In the genomic region with DNA sequence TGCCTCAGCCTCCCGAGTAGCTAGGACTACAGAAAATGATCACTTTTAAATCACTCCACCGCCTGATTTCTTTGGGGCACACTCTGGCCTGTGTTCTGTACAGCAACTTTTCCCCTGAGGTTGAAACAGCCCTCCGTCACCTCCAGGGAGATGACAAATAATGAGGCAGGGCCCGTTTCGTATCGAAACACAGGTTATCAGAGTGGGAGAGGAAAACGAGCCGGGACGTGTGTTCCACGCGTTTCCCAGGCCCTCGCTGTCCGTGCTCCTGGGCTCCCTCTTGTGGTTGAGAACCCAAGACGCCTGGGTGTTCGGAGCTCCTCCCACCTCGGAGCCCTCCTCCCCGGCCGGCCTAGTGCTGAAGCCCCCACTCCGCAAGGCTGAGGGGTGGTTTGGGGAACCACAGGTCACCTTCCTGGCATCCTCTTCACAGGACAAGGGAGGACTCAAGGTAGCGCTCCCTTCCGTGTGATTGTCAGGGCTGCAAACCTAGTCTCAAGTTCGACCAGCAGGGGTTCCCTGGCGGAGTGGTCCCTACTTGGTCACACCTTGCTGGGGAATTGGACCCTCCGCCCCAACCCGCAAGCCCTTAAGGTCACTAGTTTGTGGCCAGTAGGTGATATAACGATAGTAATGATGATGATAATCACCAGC, we compare ENCODE assay signal across 9 cellular contexts. TPM values are rescaled to one million over a fixed set of nuclear protein-coding genes. Genes with fewer than 3 reads are reported as not detected.
DNase-seq lines count a peak whose midpoint lies in the region; ATAC-seq, FAIRE-seq and TF ChIP-seq lines count a peak whose summit lies in the region.
"Had no signal": no experiment of that assay in that cellular context is flagged by ENCODE, and none has a peak within 500 bp of the region (broad histone marks: within the 10 kb centered on the region; RNA-seq: fewer than 3 reads in every experiment).

No MANE protein-coding gene starts in this region.

- no peaks in the 10 kb centered on the region for H3K27me3 ChIP-seq in BLaER1 treated with 17β-estradiol and CSF1 and Interleukin-3, amounts not matched to agents 10 nM and 100 nM
- H3K27me3 ChIP-seq in neuronal stem cell (ENCODE audit: control insufficient read depth in 3 of 3, insufficient read depth in 3 of 3, low read depth in 1 of 3, low read length in 3 of 3) (peaks cover 0 to 21% (median 0%) of the 10 kb centered on the region in 3 experiments), stomach (peaks cover 0 to 53% (median 10%) of the 10 kb centered on the region in 3 donors)

- TF ChIP-seq EP300 in stomach (IDR thresholded peaks at IDR 0.05), result no peak

- no peak overlapping the region for H3K14ac ChIP-seq in neuronal stem cell (ENCODE audit: low read length)

- no peaks in the 10 kb centered on the region for H3K79me1 ChIP-seq in neuronal stem cell (ENCODE audit: low read depth, low read length)

- TF ChIP-seq POLR2A in stomach (IDR thresholded peaks at IDR 0.05), result no peak

- WGBS in neuronal stem cell (ENCODE audit: extremely low coverage in 2 of 2, insufficient read length in 2 of 2, insufficient replicate concordance in 1 of 2), 2 donors, result no CpG with 5 or more reads among the region's 26 CpGs
- WGBS in stomach, 5 donors, result 8 to 11% (median 9%) methylated on average over 22 to 26 of the region's 26 CpGs

- no peak overlapping the region for H3K23ac ChIP-seq in neuronal stem cell (ENCODE audit: low read depth, low read length, poor library complexity)

- no peak overlapping the region for H2AK5ac ChIP-seq in neuronal stem cell (ENCODE audit: low read depth, low read length)

- peak overlapping the region; percentile 25 to 65 (median 53); a peak in 18 of 20 replicates for H3K4me3 ChIP-seq in BLaER1 treated with 17β-estradiol and CSF1 and Interleukin-3, amounts not matched to agents 10 nM and 100 nM
- peak overlapping the region; percentile 40 for H3K4me3 ChIP-seq in fibroblast of villous mesenchyme (ENCODE audit: low read depth, low read length)
- peak overlapping the region; percentile 25 to 27 for H3K4me3 ChIP-seq in neuronal stem cell (ENCODE audit: low read length in 2 of 2)
- peak overlapping the region; percentile 27 to 40 (median 28) for H3K4me3 ChIP-seq in stomach

- no peak overlapping the region for H3K4ac ChIP-seq in neuronal stem cell (ENCODE audit: low read length)

- H3K9ac ChIP-seq in BLaER1 treated with 17β-estradiol and CSF1 and Interleukin-3, amounts not matched to agents 10 nM and 100 nM, result peak overlapping the region in 10 of 11 experiments; percentile 38 to 79 (median 62); a peak in 19 of 22 replicates
- H3K9ac ChIP-seq in neuronal stem cell (ENCODE audit: low read depth, low read length, poor library complexity), result no peak overlapping the region

- DNase-seq in HuH-7 (ENCODE audit: low spot score) (peak; percentile 88), RCC 7860 (ENCODE audit: low spot score) (peak; percentile 59), fibroblast of villous mesenchyme (ENCODE audit: low read depth) (peak; percentile 72), neuronal stem cell (ENCODE audit: low spot score) (no peak), stomach (peak; percentile 83)
- DNase-seq in activated T-helper 1 cell treated with anti-CD3 and anti-CD28 coated beads, Interleukin-2, amount 50 U/mL, for 16 hours (ENCODE audit: low read depth in 1 of 2, low spot score in 1 of 2), result peak; percentile 57 to 61

- FAIRE-seq in RCC 7860 (lab: Jason Lieb, UNC), result no peak
- FAIRE-seq: TTC549 had no signal

- H3K4me1 ChIP-seq in BLaER1 treated with 17β-estradiol and CSF1 and Interleukin-3, amounts not matched to agents 10 nM and 100 nM, result peaks cover 19 to 40% (median 27%) of the 10 kb centered on the region in 10 experiments
- H3K4me1 ChIP-seq in neuronal stem cell (ENCODE audit: control insufficient read depth in 2 of 2, insufficient read depth in 1 of 2, low read depth in 1 of 2, low read length in 2 of 2), result peaks cover 19 to 31% of the 10 kb centered on the region in 2 donors
- H3K4me1 ChIP-seq in stomach, result peaks cover 4 to 23% (median 15%) of the 10 kb centered on the region in 4 donors

- H4K20me1 ChIP-seq in BLaER1 treated with 17β-estradiol and CSF1 and Interleukin-3, amounts not matched to agents 10 nM and 100 nM, result peaks cover 0 to 8% (median 0%) of the 10 kb centered on the region in 11 experiments; a peak in 1 of 22 replicates

- peak; percentile 92 for TF ChIP-seq CTCF in fibroblast of villous mesenchyme (IDR thresholded peaks at IDR 0.05; ENCODE audit: insufficient read depth, low read depth, low read length)
- TF ChIP-seq CTCF in stomach (IDR thresholded peaks at IDR 0.05), result peak in 5 of 7 experiments; percentile 43 to 78 (median 73)

- H3K4me2 ChIP-seq in BLaER1 treated with 17β-estradiol and CSF1 and Interleukin-3, amounts not matched to agents 10 nM and 100 nM, result peak overlapping the region; percentile 72 to 95 (median 86)
- H3K4me2 ChIP-seq in neuronal stem cell (ENCODE audit: insufficient read depth, low read length, poor library complexity, severe bottlenecking), result peak overlapping the region; percentile 40

- peak overlapping the region in 9 of 11 experiments; percentile 9 to 68 (median 46); a peak in 17 of 22 replicates for H3K27ac ChIP-seq in BLaER1 treated with 17β-estradiol and CSF1 and Interleukin-3, amounts not matched to agents 10 nM and 100 nM
- H3K27ac ChIP-seq in neuronal stem cell (replicated peaks; ENCODE audit: low read length) (no peak overlapping the region), stomach (no peak overlapping the region)

- H3K18ac ChIP-seq in neuronal stem cell (ENCODE audit: low read length), result no peak overlapping the region

- no peak overlapping the region for H2BK5ac ChIP-seq in neuronal stem cell (ENCODE audit: low read length)

- H2AFZ ChIP-seq in neuronal stem cell (ENCODE audit: low read length), result peak overlapping the region; percentile 76

- no peak overlapping the region for H2BK120ac ChIP-seq in neuronal stem cell (ENCODE audit: low read depth, low read length)

- no peaks in the 10 kb centered on the region for H3K36me3 ChIP-seq in BLaER1 treated with 17β-estradiol and CSF1 and Interleukin-3, amounts not matched to agents 10 nM and 100 nM
- H3K36me3 ChIP-seq in neuronal stem cell (replicated peaks in 1 of 2; ENCODE audit: control insufficient read depth in 2 of 2, insufficient read depth in 2 of 2, low read length in 2 of 2), result no peaks in the 10 kb centered on the region
- H3K36me3 ChIP-seq in stomach, result no peaks in the 10 kb centered on the region

- peak; percentile 87 for ATAC-seq in GM19438 (IDR thresholded peaks at IDR 0.05; ENCODE audit: low read depth, unreplicated experiment)

- no peak overlapping the region for H2BK15ac ChIP-seq in neuronal stem cell (ENCODE audit: low read length)

- no peak overlapping the region for H4K8ac ChIP-seq in neuronal stem cell (ENCODE audit: low read depth, low read length)

- H3K9me3 ChIP-seq in BLaER1 treated with 17β-estradiol and CSF1 and Interleukin-3, amounts not matched to agents 10 nM and 100 nM (replicated peaks in 1 of 11), result no peaks in the 10 kb centered on the region
- H3K9me3 ChIP-seq in neuronal stem cell (replicated peaks in 1 of 2; ENCODE audit: control insufficient read depth in 2 of 2, insufficient read depth in 1 of 2, low read depth in 1 of 2, low read length in 2 of 2) (no peaks in the 10 kb centered on the region), stomach (no peaks in the 10 kb centered on the region)

- H2BK12ac ChIP-seq in neuronal stem cell (ENCODE audit: low read length), result no peak overlapping the region

- no peak overlapping the region for H4K91ac ChIP-seq in neuronal stem cell (ENCODE audit: low read depth, low read length, poor library complexity)

- intact Hi-C loops in stomach (cut with DNase I; ENCODE audit: low total_unique reads), result loop anchor here (10.0 kb wide), 1 partner anchor 74 kb away; no protein-coding TSS in a partner anchor

RNA-seq across cellular contexts. Expression of gene ATP6V1B1, which starts 12.8 kb away (rescaled TPM):
- total RNA-seq in fibroblast of villous mesenchyme (0.97 TPM in 1 of 2 replicates, not detected in the other), stomach (under 1 TPM in 1 of 5 donors, not detected in 4; 0.55 TPM)
- polyA plus RNA-seq in neuronal stem cell (2013, experiment 1 of 2), result 1.9 TPM
- polyA plus RNA-seq in neuronal stem cell (2013, experiment 2 of 2), result 2.3 TPM
- polyA plus RNA-seq in stomach, result under 1 TPM in 1 of 3 donors, not detected in 2; 0.35 TPM

RNA-seq across cellular contexts. Expression of gene ANKRD53, which starts 30.0 kb away (rescaled TPM):
- total RNA-seq in fibroblast of villous mesenchyme (0.43 and 1.3 TPM in 2 replicates), stomach (under 1 TPM in 1 of 5 donors, not detected in 4; 0.45 TPM)
- 0.33 TPM for polyA plus RNA-seq in neuronal stem cell (2013, experiment 1 of 2)
- polyA plus RNA-seq in neuronal stem cell (2013, experiment 2 of 2), result 0.35 TPM
- 1 to 10 TPM in 2 of 3 donors, under 1 TPM in 1; 0.88 to 2.3 (median 1.3) TPM for polyA plus RNA-seq in stomach

RNA-seq across cellular contexts. Expression of gene TEX261, which starts 46.2 kb away (rescaled TPM):
- total RNA-seq in fibroblast of villous mesenchyme, result 22.9 and 35.4 TPM in 2 replicates
- polyA plus RNA-seq in neuronal stem cell (2013, experiment 1 of 2), result 16.7 TPM
- 16.5 TPM for polyA plus RNA-seq in neuronal stem cell (2013, experiment 2 of 2)
- 10 to 100 TPM in 2 of 5 donors, 1 to 10 TPM in 3; 5.2 to 39.1 (median 9.4) TPM for total RNA-seq in stomach
- polyA plus RNA-seq in stomach, result 10 to 100 TPM; 17.1 to 19.2 (median 17.9) TPM

RNA-seq across cellular contexts. Expression of gene VAX2, which starts 48.1 kb away (rescaled TPM):
- total RNA-seq in fibroblast of villous mesenchyme (0.43 and 2.9 TPM in 2 replicates), stomach (1 to 10 TPM in 1 of 5 donors, not detected in 4; 1.2 TPM)
- polyA plus RNA-seq in neuronal stem cell (2013, experiment 1 of 2), result 2.1 TPM
- 2.4 TPM for polyA plus RNA-seq in neuronal stem cell (2013, experiment 2 of 2)
- polyA plus RNA-seq in stomach, result under 1 TPM in 2 of 3 donors, not detected in 1; 0.23 to 0.25 TPM

Comparison
In these comparisons a context has a peak if more than half of its experiments do, and no peak if none do; other contexts are left out.
1. H3K27ac ChIP-seq: peak in BLaER1 treated with 17β-estradiol and CSF1 and Interleukin-3, amounts not matched to agents 10 nM and 100 nM (9 of 11); none in neuronal stem cell (single experiment) and stomach (0 of 5).
2. Peak in every context shown above with its lines, with median percentiles within 50 percentile points of each other: H3K4me3 ChIP-seq.